9 cellular contexts compared by ENCODE assay signal in the genomic region with DNA sequence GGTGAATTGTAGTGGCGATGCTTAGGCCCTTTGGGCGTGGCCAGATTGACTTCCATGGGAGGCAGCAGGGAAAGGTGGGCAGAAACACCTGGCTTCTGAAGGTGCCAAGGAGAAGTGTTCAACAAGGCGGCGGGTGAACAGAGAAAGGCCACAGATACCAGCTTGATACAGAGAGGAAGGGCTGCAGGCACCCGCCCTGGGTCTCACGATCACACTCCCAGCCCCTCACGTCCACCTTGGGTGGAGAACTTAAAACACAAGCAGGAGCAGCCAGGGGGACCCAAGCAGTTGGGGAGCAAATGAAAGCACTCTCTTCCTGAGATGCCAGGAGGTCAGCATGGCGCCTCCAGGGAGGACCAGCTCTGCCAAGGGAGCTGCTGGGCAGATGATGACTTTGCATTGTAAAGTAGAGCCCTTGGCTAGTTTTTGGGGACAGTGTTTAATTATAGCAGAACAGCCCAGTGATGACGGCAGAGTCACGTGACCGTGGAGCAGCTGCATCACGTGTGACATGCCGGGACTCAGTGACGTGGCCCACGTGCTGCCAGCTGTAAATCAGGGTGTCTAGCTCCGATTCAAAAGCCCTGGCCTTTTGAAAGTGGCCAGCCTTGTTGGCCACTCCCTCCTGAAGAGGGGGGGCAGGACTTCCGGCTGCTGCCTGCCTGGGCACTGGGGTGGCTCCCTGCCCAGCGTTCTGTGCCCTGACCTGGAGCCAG. TPM values are rescaled to one million over a fixed set of nuclear protein-coding genes. Genes with fewer than 3 reads are reported as not detected.
DNase-seq lines count a peak whose midpoint lies in the region; ATAC-seq and TF ChIP-seq lines count a peak whose summit lies in the region.
"Had no signal": no experiment of that assay in that cellular context is flagged by ENCODE, and none has a peak within 500 bp of the region (broad histone marks: within the 10 kb centered on the region; RNA-seq: fewer than 3 reads in every experiment).

No MANE protein-coding gene starts in this region.

- no peaks in the 10 kb centered on the region for H3K79me2 ChIP-seq in PC-3 (ENCODE audit: low read length)

- no peak for DNase-seq in activated naive CD8-positive, alpha-beta T cell treated with anti-CD3 and anti-CD28 coated beads for 36 hours
- no peak for DNase-seq in LoVo (ENCODE audit: low spot score)
- no peak for DNase-seq in PC-3
- DNase-seq: NCI-H526 treated with DMSO at 0.1 percent for 48 hours had no signal

- peaks cover 10% of the 10 kb centered on the region for H3K36me3 ChIP-seq in mucosa of stomach (ENCODE audit: control insufficient read depth, insufficient read depth, low read length)
- H3K36me3 ChIP-seq in PC-3 (ENCODE audit: low read depth, low read length): peaks cover 12% of the 10 kb centered on the region; the same call in 1 of the 2 replicates

- no peak overlapping the region for H3K4me3 Mint-ChIP-seq in activated naive CD8-positive, alpha-beta T cell
- H3K4me3 Mint-ChIP-seq in activated naive CD8-positive, alpha-beta T cell treated with anti-CD3 and anti-CD28 coated beads for 36 hours: no peak overlapping the region

- ATAC-seq in esophagus mucosa (peak; percentile 13), GM21717 (IDR thresholded peaks at IDR 0.05; ENCODE audit: unreplicated experiment) (no peak), HG03520 (IDR thresholded peaks at IDR 0.05; ENCODE audit: unreplicated experiment) (no peak), PC-3 (no peak)

- no TSS peak for BruUV-seq in PC-3 (replicated peaks; lab: Mats Ljungman, UMichigan)

- H3K9me2 ChIP-seq in PC-3 (replicated peaks; ENCODE audit: low read length): no peaks in the 10 kb centered on the region

- no peak overlapping the region for H2AFZ ChIP-seq in PC-3 (ENCODE audit: low read length)

- H3K4me1 ChIP-seq in mucosa of stomach (ENCODE audit: control insufficient read depth, insufficient read depth, low read length) (peaks cover 79% of the 10 kb centered on the region), PC-3 (ENCODE audit: insufficient read depth, low read length) (no peaks in the 10 kb centered on the region)

- H3K4me1 Mint-ChIP-seq in activated naive CD8-positive, alpha-beta T cell (ENCODE audit: low read depth): peaks cover 33% of the 10 kb centered on the region
- H3K4me1 Mint-ChIP-seq in activated naive CD8-positive, alpha-beta T cell treated with anti-CD3 and anti-CD28 coated beads for 36 hours: peaks cover 43% of the 10 kb centered on the region

- H3K9ac ChIP-seq in mucosa of stomach (ENCODE audit: low read length) (peak overlapping the region; percentile 26), PC-3 (ENCODE audit: low read length) (no peak overlapping the region)

- H3K27ac Mint-ChIP-seq in activated naive CD8-positive, alpha-beta T cell: peak overlapping the region; percentile 34
- no peak overlapping the region for H3K27ac Mint-ChIP-seq in activated naive CD8-positive, alpha-beta T cell treated with anti-CD3 and anti-CD28 coated beads for 36 hours

- intact Hi-C loops in PC-3 (cut with micrococcal nuclease): no loop called here

- H3K27me3 Mint-ChIP-seq in activated naive CD8-positive, alpha-beta T cell: no peaks in the 10 kb centered on the region
- H3K27me3 Mint-ChIP-seq in activated naive CD8-positive, alpha-beta T cell treated with anti-CD3 and anti-CD28 coated beads for 36 hours: no peaks in the 10 kb centered on the region

- CTCF ChIA-PET in PC-3 (lab: Charles Lee): no interaction called here

- H3K9me3 ChIP-seq in mucosa of stomach (ENCODE audit: control insufficient read depth, low read length): no peaks in the 10 kb centered on the region
- no peaks in the 10 kb centered on the region for H3K9me3 ChIP-seq in PC-3 (ENCODE audit: low read length)

- H3K27ac ChIP-seq in PC-3 (ENCODE audit: low read length): no peak overlapping the region

- H3K4me3 ChIP-seq in mucosa of stomach (ENCODE audit: low read length): no peak overlapping the region
- no peak overlapping the region for H3K4me3 ChIP-seq in PC-3 (ENCODE audit: low read length)

- POLR2A ChIA-PET in PC-3 (lab: Charles Lee; ENCODE audit: unreplicated experiment): no interaction called here

- H3F3A ChIP-seq in PC-3 (ENCODE audit: low read length, unreplicated experiment): no peaks in the 10 kb centered on the region

- TF ChIP-seq CTCF in PC-3 (conservative IDR thresholded peaks at IDR 0.05; ENCODE audit: low read depth, low read length): no peak

- no peak overlapping the region for H3K4me2 ChIP-seq in PC-3 (ENCODE audit: low read length)

- H3K36me3 Mint-ChIP-seq in activated naive CD8-positive, alpha-beta T cell: peaks cover 5% of the 10 kb centered on the region
- H3K36me3 Mint-ChIP-seq in activated naive CD8-positive, alpha-beta T cell treated with anti-CD3 and anti-CD28 coated beads for 36 hours: peaks cover 6% of the 10 kb centered on the region

- H3K27me3 ChIP-seq in mucosa of stomach (ENCODE audit: control insufficient read depth, insufficient read depth, low read length) (no peaks in the 10 kb centered on the region), PC-3 (ENCODE audit: low read length) (no peaks in the 10 kb centered on the region)

- no peaks in the 10 kb centered on the region for H4K20me1 ChIP-seq in PC-3 (ENCODE audit: low read length)

- H3K9me3 Mint-ChIP-seq in activated naive CD8-positive, alpha-beta T cell (ENCODE audit: low read depth): no peaks in the 10 kb centered on the region
- no peaks in the 10 kb centered on the region for H3K9me3 Mint-ChIP-seq in activated naive CD8-positive, alpha-beta T cell treated with anti-CD3 and anti-CD28 coated beads for 36 hours

RNA-seq across cellular contexts. Expression of a gene that starts 19.0 kb away (rescaled TPM):
- 10 to 100 TPM; 15.7 to 17.5 TPM for total RNA-seq in activated naive CD8-positive, alpha-beta T cell treated with anti-CD3 and anti-CD28 coated beads for 36 hours
- total RNA-seq in esophagus mucosa (13.9 TPM), PC-3 (2014; rRNA removed) (34.2 and 38.3 TPM in 2 replicates)

RNA-seq across cellular contexts. Expression of a gene that starts 36.6 kb away (rescaled TPM):
- total RNA-seq in activated naive CD8-positive, alpha-beta T cell treated with anti-CD3 and anti-CD28 coated beads for 36 hours: under 1 TPM in 1 of 2 experiments, not detected in 1; 0.32 TPM
- total RNA-seq in esophagus mucosa (0.24 TPM), PC-3 (2014; rRNA removed) (0.51 and 0.98 TPM in 2 replicates)
